In genomic region chr14:86779416-86779815, GRCh38 we compare ENCODE assay signal across 28 cellular contexts.
"Had no signal": no experiment of that assay in that cellular context is flagged by ENCODE, and none has a peak within 500 bp of the region (broad histone marks: within the 10 kb centered on the region; RNA-seq: fewer than 3 reads in every experiment).

No MANE protein-coding gene starts in this region.

- H3K4me1 ChIP-seq: esophagus muscularis mucosa, gastrocnemius medialis, parathyroid adenoma, tibial artery had no signal

- H3K9me3 ChIP-seq: esophagus muscularis mucosa, gastrocnemius medialis, right lobe of liver, tibial artery had no signal

- H3K79me2 ChIP-seq: parathyroid adenoma had no signal

- H3K27ac ChIP-seq: esophagus muscularis mucosa, gastrocnemius medialis, parathyroid adenoma, right lobe of liver, skin epidermis, tibial artery, VCaP had no signal

- H3K27me3 ChIP-seq: esophagus muscularis mucosa, gastrocnemius medialis, right lobe of liver, tibial artery had no signal

- H3K27ac Mint-ChIP-seq: activated CD4-positive, alpha-beta memory T cell treated with anti-CD3 and anti-CD28 coated beads, Interleukin-2, amount 10 ng/mL, durations not matched to agents 7 days and 5 days; activated CD4-positive, alpha-beta T cell treated with anti-CD3 and anti-CD28 coated beads, Interleukin-2, amount 10 ng/mL, durations not matched to agents 24 days and 14 days; activated naive CD4-positive, alpha-beta T cell treated with anti-CD3 and anti-CD28 coated beads, Interleukin-2, amount 50 U/mL, for 24 hours; activated T-helper 1 cell treated with anti-CD3 and anti-CD28 coated beads, Interleukin-12 subunit alpha, Interleukin-12 subunit beta, Interleukin-2, Interleukin-4 antibody, amounts not matched to agents 30 ng/mL and 10 ng/mL and 1 ng/mL, durations not matched to agents 14 hours and 24 hours and 36 hours; brain; nephron progenitor cell; stimulated activated naive CD8-positive, alpha-beta T cell treated with anti-CD3 and anti-CD28 coated beads, Interleukin-15, Interleukin-2, amounts not matched to agents 100 ng/mL and 50 ng/mL, for 24 hours; T-cell; T-helper 2 cell treated with Interferon-gamma antibody and Interleukin-4, amounts not matched to agents 5 μg/mL and 100 μg/mL, for 36 hours had no signal

- H3K4me3 Mint-ChIP-seq: activated CD4-positive, alpha-beta memory T cell treated with anti-CD3 and anti-CD28 coated beads, Interleukin-2, amount 10 ng/mL, durations not matched to agents 7 days and 5 days; activated CD4-positive, alpha-beta T cell treated with anti-CD3 and anti-CD28 coated beads, Interleukin-2, amount 10 ng/mL, durations not matched to agents 24 days and 14 days; activated naive CD4-positive, alpha-beta T cell treated with anti-CD3 and anti-CD28 coated beads, Interleukin-2, amount 50 U/mL, for 24 hours; activated T-helper 1 cell treated with anti-CD3 and anti-CD28 coated beads, Interleukin-12 subunit alpha, Interleukin-12 subunit beta, Interleukin-2, Interleukin-4 antibody, amounts not matched to agents 30 ng/mL and 10 ng/mL and 1 ng/mL, durations not matched to agents 14 hours and 24 hours and 36 hours; brain; nephron progenitor cell; stimulated activated naive CD8-positive, alpha-beta T cell treated with anti-CD3 and anti-CD28 coated beads, Interleukin-15, Interleukin-2, amounts not matched to agents 100 ng/mL and 50 ng/mL, for 24 hours; T-cell; T-helper 2 cell treated with Interferon-gamma antibody and Interleukin-4, amounts not matched to agents 5 μg/mL and 100 μg/mL, for 36 hours had no signal

- H3K36me3 Mint-ChIP-seq: activated naive CD4-positive, alpha-beta T cell treated with anti-CD3 and anti-CD28 coated beads, Interleukin-2, amount 50 U/mL, for 24 hours; brain; T-cell had no signal

- H3K36me3 ChIP-seq: esophagus muscularis mucosa, gastrocnemius medialis, right lobe of liver, tibial artery had no signal

- H3K27me3 Mint-ChIP-seq: activated CD4-positive, alpha-beta memory T cell treated with anti-CD3 and anti-CD28 coated beads, Interleukin-2, amount 10 ng/mL, durations not matched to agents 7 days and 5 days; activated CD4-positive, alpha-beta T cell treated with anti-CD3 and anti-CD28 coated beads, Interleukin-2, amount 10 ng/mL, durations not matched to agents 24 days and 14 days; activated naive CD4-positive, alpha-beta T cell treated with anti-CD3 and anti-CD28 coated beads, Interleukin-2, amount 50 U/mL, for 24 hours; brain; stimulated activated naive CD8-positive, alpha-beta T cell treated with anti-CD3 and anti-CD28 coated beads, Interleukin-15, Interleukin-2, amounts not matched to agents 100 ng/mL and 50 ng/mL, for 24 hours; T-cell had no signal

- H3K4me1 Mint-ChIP-seq: activated CD4-positive, alpha-beta memory T cell treated with anti-CD3 and anti-CD28 coated beads, Interleukin-2, amount 10 ng/mL, durations not matched to agents 7 days and 5 days; activated CD4-positive, alpha-beta T cell treated with anti-CD3 and anti-CD28 coated beads, Interleukin-2, amount 10 ng/mL, durations not matched to agents 24 days and 14 days; activated naive CD4-positive, alpha-beta T cell treated with anti-CD3 and anti-CD28 coated beads, Interleukin-2, amount 50 U/mL, for 24 hours; brain; nephron progenitor cell; T-cell had no signal

- ATAC-seq: activated CD4-positive, CD25-positive, alpha-beta regulatory T cell treated with anti-CD3 and anti-CD28 coated beads, Interleukin-2, amount 50 U/mL, for 24 hours; gastrocnemius medialis; mucosa of descending colon; T-cell had no signal

- H2AFZ ChIP-seq: parathyroid adenoma had no signal

- H3K9ac ChIP-seq: parathyroid adenoma had no signal

- DNase-seq: activated CD4-positive, alpha-beta memory T cell treated with anti-CD3 and anti-CD28 coated beads, Interleukin-2, amount 10 ng/mL, durations not matched to agents 7 days and 5 days; activated CD4-positive, alpha-beta T cell treated with anti-CD3 and anti-CD28 coated beads, Interleukin-2, amount 10 ng/mL, durations not matched to agents 24 days and 14 days; activated gamma-delta T cell treated with Interleukin-2 at 50 U/mL for 16 hours; activated T-cell treated with anti-CD3 and anti-CD28 coated beads for 4 hours; anterior cingulate cortex; central memory CD4-positive, alpha-beta T cell; dermis blood vessel endothelial cell; effector memory CD4-positive, alpha-beta T cell; gastrocnemius medialis; hippocampal formation; mesenchymal stem cell; mucosa of descending colon; nephron progenitor cell; right lobe of liver; stimulated activated CD4-positive, alpha-beta T cell treated with anti-CD3 and anti-CD28 coated beads, Interleukin-1b, Interleukin-23, amount 100 ng/mL, for 48 hours; substantia nigra; T-cell; tibial artery had no signal

- H3K4me3 ChIP-seq: esophagus muscularis mucosa, gastrocnemius medialis, mucosa of descending colon, right lobe of liver, skin epidermis, tibial artery had no signal
